8 cellular contexts compared by ENCODE assay signal in genomic region chr6:142846883-142847287, GRCh38.
DNase-seq lines count a peak whose midpoint lies in the region; ATAC-seq and TF ChIP-seq lines count a peak whose summit lies in the region.

No MANE protein-coding gene starts in this region.

- H3K9me3 Mint-ChIP-seq in stimulated activated naive CD8-positive, alpha-beta T cell treated with anti-CD3 and anti-CD28 coated beads, Interleukin-15, Interleukin-2, amounts not matched to agents 100 ng/mL and 50 ng/mL, for 24 hours: no peaks in the 10 kb centered on the region
- H3K9me3 Mint-ChIP-seq in stimulated activated naive CD8-positive, alpha-beta T cell treated with anti-CD3 and anti-CD28 coated beads, Interleukin-15, amount 100 ng/mL, for 72 hours: no peaks in the 10 kb centered on the region

- no peak for ATAC-seq in stimulated activated naive CD8-positive, alpha-beta T cell treated with anti-CD3 and anti-CD28 coated beads, Interleukin-15, amount 100 ng/mL, for 72 hours
- ATAC-seq in right lobe of liver: peak in 2 of 4 donors; percentile 27 to 60
- no peak for ATAC-seq in GM21381 (IDR thresholded peaks at IDR 0.05; ENCODE audit: unreplicated experiment)

- no peaks in the 10 kb centered on the region for H3K9me3 ChIP-seq in right lobe of liver

- TF ChIP-seq CTCF in astrocyte of the spinal cord (IDR thresholded peaks at IDR 0.05; ENCODE audit: low read depth, low read length): no peak
- no peak for TF ChIP-seq CTCF in right lobe of liver (IDR thresholded peaks at IDR 0.05)

- peak overlapping the region; percentile 99 for H3K27ac Mint-ChIP-seq in stimulated activated naive CD8-positive, alpha-beta T cell treated with anti-CD3 and anti-CD28 coated beads, Interleukin-15, Interleukin-2, amounts not matched to agents 100 ng/mL and 50 ng/mL, for 24 hours
- peak overlapping the region in 1 of 2 donors; percentile 97 for H3K27ac Mint-ChIP-seq in stimulated activated naive CD8-positive, alpha-beta T cell treated with anti-CD3 and anti-CD28 coated beads, Interleukin-15, amount 100 ng/mL, for 72 hours

- 36% methylated on average over 4 of the region's 5 CpGs for WGBS in right lobe of liver (ENCODE audit: insufficient coverage, low coverage, low lambda C conversion rate, missing lambda C conversion rate)

- peak; percentile 15 for TF ChIP-seq POLR2A in right lobe of liver (IDR thresholded peaks at IDR 0.05)

- peaks cover 9% of the 10 kb centered on the region for H3K36me3 Mint-ChIP-seq in stimulated activated naive CD8-positive, alpha-beta T cell treated with anti-CD3 and anti-CD28 coated beads, Interleukin-15, Interleukin-2, amounts not matched to agents 100 ng/mL and 50 ng/mL, for 24 hours (ENCODE audit: low read depth)

- intact Hi-C loops in right lobe of liver (cut with DNase I): no loop called here

- peaks cover 0 to 40% (median 14%) of the 10 kb centered on the region in 4 donors for H3K4me1 ChIP-seq in right lobe of liver

- no peaks in the 10 kb centered on the region for H3K27me3 Mint-ChIP-seq in stimulated activated naive CD8-positive, alpha-beta T cell treated with anti-CD3 and anti-CD28 coated beads, Interleukin-15, Interleukin-2, amounts not matched to agents 100 ng/mL and 50 ng/mL, for 24 hours
- H3K27me3 Mint-ChIP-seq in stimulated activated naive CD8-positive, alpha-beta T cell treated with anti-CD3 and anti-CD28 coated beads, Interleukin-15, amount 100 ng/mL, for 72 hours: no peaks in the 10 kb centered on the region

- no peaks in the 10 kb centered on the region for H3K36me3 ChIP-seq in right lobe of liver

- in situ Hi-C loops in astrocyte of the spinal cord (cut with HindIII; ENCODE audit: low sequenced_read_pairs): no loop called here

- H3K4me1 Mint-ChIP-seq in stimulated activated naive CD8-positive, alpha-beta T cell treated with anti-CD3 and anti-CD28 coated beads, Interleukin-15, Interleukin-2, amounts not matched to agents 100 ng/mL and 50 ng/mL, for 24 hours (ENCODE audit: low read depth): peaks cover 99% of the 10 kb centered on the region
- peaks cover 98% of the 10 kb centered on the region for H3K4me1 Mint-ChIP-seq in stimulated activated naive CD8-positive, alpha-beta T cell treated with anti-CD3 and anti-CD28 coated beads, Interleukin-15, amount 100 ng/mL, for 72 hours

- H3K27me3 ChIP-seq in right lobe of liver: no peaks in the 10 kb centered on the region

- H3K27ac ChIP-seq in right lobe of liver: peak overlapping the region; percentile 56 to 75 (median 62)

- H3K4me3 Mint-ChIP-seq in stimulated activated naive CD8-positive, alpha-beta T cell treated with anti-CD3 and anti-CD28 coated beads, Interleukin-15, Interleukin-2, amounts not matched to agents 100 ng/mL and 50 ng/mL, for 24 hours: peak overlapping the region; percentile 86
- H3K4me3 Mint-ChIP-seq in stimulated activated naive CD8-positive, alpha-beta T cell treated with anti-CD3 and anti-CD28 coated beads, Interleukin-15, amount 100 ng/mL, for 72 hours: peak overlapping the region in 1 of 2 donors; percentile 83

- H3K4me3 ChIP-seq in astrocyte of the spinal cord (ENCODE audit: low read depth, low read length) (no peak overlapping the region), right lobe of liver (no peak overlapping the region)

- no peak for DNase-seq in stimulated activated naive CD8-positive, alpha-beta T cell treated with anti-CD3 and anti-CD28 coated beads, Interleukin-15, amount 100 ng/mL, for 72 hours
- DNase-seq in astrocyte of the spinal cord (ENCODE audit: low read depth, low spot score): peak; percentile 91
- DNase-seq in right lobe of liver: peak in 1 of 3 donors; percentile 21
- DNase-seq in NCI-H2196 (lab: John Stamatoyannopoulos, UW; ENCODE audit: unreplicated experiment): no peak
- no peak for DNase-seq in stimulated activated CD4-positive, alpha-beta T cell treated with anti-CD3 and anti-CD28 coated beads, Interleukin-12 subunit alpha, Interleukin-12 subunit beta, amount 100 ng/mL, for 4 hours
- DNase-seq in OCI-M2 (lab: John Stamatoyannopoulos, UW; ENCODE audit: unreplicated experiment): no peak
